In the genomic region with DNA sequence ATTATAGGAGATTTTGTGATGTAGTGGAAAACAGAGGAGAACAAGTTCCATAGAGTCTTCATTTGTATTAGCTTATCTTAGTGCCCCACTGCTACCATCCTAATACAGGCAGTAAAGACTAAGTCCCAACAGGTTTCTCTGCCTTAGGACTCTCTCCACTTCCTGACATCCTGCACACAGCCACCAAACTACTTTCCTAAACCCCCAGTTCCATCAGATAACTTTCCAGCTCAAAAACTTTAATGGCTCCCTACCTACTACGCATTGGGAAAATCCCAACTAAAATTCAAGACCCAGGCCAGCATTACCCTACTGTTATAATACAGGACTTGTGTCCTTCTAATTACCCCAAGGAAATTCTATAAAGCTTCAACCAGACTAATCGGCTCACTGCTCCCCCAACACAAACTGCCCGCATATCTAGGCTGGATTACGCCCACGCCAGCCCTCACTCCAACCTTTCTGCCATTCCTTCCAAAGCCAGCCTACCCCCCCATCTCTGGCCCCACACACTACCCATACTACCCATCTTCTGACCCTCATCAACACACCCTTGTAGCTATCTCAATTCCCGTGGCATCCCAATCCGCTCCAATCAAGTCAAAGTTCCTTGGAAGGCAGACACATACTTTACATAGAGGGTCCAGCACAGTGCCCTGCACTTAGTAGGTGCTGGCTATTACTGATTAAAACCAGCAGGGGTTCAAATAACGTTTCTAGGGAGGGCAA, we compare ENCODE assay signal across 8 cellular contexts. TPM values are rescaled to one million over a fixed set of nuclear protein-coding genes. Genes with fewer than 3 reads are reported as not detected.
A peak's percentile ranks its signal among the peaks of the same experiment; 100 is the strongest.
DNase-seq lines count a peak whose midpoint lies in the region; ATAC-seq and TF ChIP-seq lines count a peak whose summit lies in the region.

No MANE protein-coding gene starts in this region.

- no peak for DNase-seq in T-helper 2 cell treated with Interferon-gamma antibody and Interleukin-4, amounts not matched to agents 5 μg/mL and 100 μg/mL, for 36 hours (ENCODE audit: low spot score)
- DNase-seq in T-helper 2 cell (no peak), testis (no peak), kidney glomerular epithelial cell (lab: John Stamatoyannopoulos, UW) (no peak)
- DNase-seq in activated CD4-positive, alpha-beta memory T cell treated with anti-CD3 and anti-CD28 coated beads for 36 hours: no peak

- no peak for TF ChIP-seq POLR2A in testis (IDR thresholded peaks at IDR 0.05)

- H3K27me3 Mint-ChIP-seq in T-helper 2 cell treated with Interferon-gamma antibody and Interleukin-4, amounts not matched to agents 5 μg/mL and 100 μg/mL, for 36 hours (ENCODE audit: low read depth): peaks cover 3% of the 10 kb centered on the region
- H3K27me3 Mint-ChIP-seq in activated CD4-positive, alpha-beta memory T cell treated with anti-CD3 and anti-CD28 coated beads for 36 hours: no peaks in the 10 kb centered on the region

- WGBS in testis, 2 donors: 48 to 63% methylated on average over 8 of the region's 8 CpGs

- H3K27me3 ChIP-seq in iPS-15b (ENCODE audit: control insufficient read depth, insufficient read depth, low read length): peaks cover 2% of the 10 kb centered on the region
- H3K27me3 ChIP-seq in testis: no peaks in the 10 kb centered on the region

- POLR2A ChIA-PET in activated CD4-positive, alpha-beta memory T cell treated with anti-CD3 and anti-CD28 coated beads for 36 hours (lab: Charles Lee): interaction anchor here (0.6 to 3.4 kb wide), 6 partner anchors 18 to 649 kb away, joined by 3 to 14 read pairs (median 4); partner anchors contain the start of genes BTAF1, CPEB3 and MARCHF5

- H3K27ac Mint-ChIP-seq in T-helper 2 cell treated with Interferon-gamma antibody and Interleukin-4, amounts not matched to agents 5 μg/mL and 100 μg/mL, for 36 hours: peak overlapping the region; percentile 56
- no peak overlapping the region for H3K27ac Mint-ChIP-seq in activated CD4-positive, alpha-beta memory T cell treated with anti-CD3 and anti-CD28 coated beads for 36 hours

- H3K9me3 ChIP-seq in iPS-15b (ENCODE audit: control insufficient read depth, insufficient read depth, low read length): no peaks in the 10 kb centered on the region
- no peaks in the 10 kb centered on the region for H3K9me3 ChIP-seq in testis

- no peaks in the 10 kb centered on the region for H3K4me1 ChIP-seq in iPS-15b (ENCODE audit: control insufficient read depth, insufficient read depth, low read length)
- H3K4me1 ChIP-seq in testis: peaks cover 3% of the 10 kb centered on the region

- peak overlapping the region; percentile 89 for H3K9ac ChIP-seq in iPS-15b (ENCODE audit: low read depth, low read length)

- H3K36me3 Mint-ChIP-seq in T-helper 2 cell treated with Interferon-gamma antibody and Interleukin-4, amounts not matched to agents 5 μg/mL and 100 μg/mL, for 36 hours (ENCODE audit: low read depth): peaks cover 12% of the 10 kb centered on the region
- peaks cover 6% of the 10 kb centered on the region for H3K36me3 Mint-ChIP-seq in activated CD4-positive, alpha-beta memory T cell treated with anti-CD3 and anti-CD28 coated beads for 36 hours

- H3K27ac ChIP-seq in testis: peak overlapping the region; percentile 85 to 95

- H3K36me3 ChIP-seq in iPS-15b (ENCODE audit: control insufficient read depth, insufficient read depth, low read length) (no peaks in the 10 kb centered on the region), testis (ENCODE audit: low read depth, missing control alignments) (no peaks in the 10 kb centered on the region)

- no peaks in the 10 kb centered on the region for H3K9me3 Mint-ChIP-seq in T-helper 2 cell treated with Interferon-gamma antibody and Interleukin-4, amounts not matched to agents 5 μg/mL and 100 μg/mL, for 36 hours
- no peaks in the 10 kb centered on the region for H3K9me3 Mint-ChIP-seq in activated CD4-positive, alpha-beta memory T cell treated with anti-CD3 and anti-CD28 coated beads for 36 hours

- TF ChIP-seq CTCF in testis (IDR thresholded peaks at IDR 0.05): peak in 1 of 3 experiments; percentile 10

- ATAC-seq in GM19455 (IDR thresholded peaks at IDR 0.05; ENCODE audit: unreplicated experiment) (no peak), GM18502 (IDR thresholded peaks at IDR 0.05; ENCODE audit: poor library complexity, unreplicated experiment) (no peak)

- CTCF ChIA-PET in activated CD4-positive, alpha-beta memory T cell treated with anti-CD3 and anti-CD28 coated beads for 36 hours (lab: Charles Lee): interaction anchor here (1.2 to 8.4 kb wide), 5 partner anchors 19 to 1274 kb away, joined by 3 to 183 read pairs (median 6); partner anchors contain the start of genes CPEB3 and MARCHF5

- H3K4me1 Mint-ChIP-seq in T-helper 2 cell treated with Interferon-gamma antibody and Interleukin-4, amounts not matched to agents 5 μg/mL and 100 μg/mL, for 36 hours (ENCODE audit: low read depth): peaks cover 26% of the 10 kb centered on the region
- peaks cover 44% of the 10 kb centered on the region for H3K4me1 Mint-ChIP-seq in activated CD4-positive, alpha-beta memory T cell treated with anti-CD3 and anti-CD28 coated beads for 36 hours (ENCODE audit: low read depth)

- intact Hi-C loops in activated CD4-positive, alpha-beta memory T cell treated with anti-CD3 and anti-CD28 coated beads for 36 hours (cut with micrococcal nuclease): loop anchor here (2.0 to 5.0 kb wide), 3 partner anchors 282 to 775 kb away; partner anchors contain the start of genes CPEB3, MARCHF5 and TNKS2
- intact Hi-C loops in testis (cut with DNase I; ENCODE audit: low total_unique reads): loop anchor here (10.0 kb wide), 1 partner anchor 58 kb away; no protein-coding TSS in a partner anchor

- peak overlapping the region; percentile 79 for H3K4me3 Mint-ChIP-seq in T-helper 2 cell treated with Interferon-gamma antibody and Interleukin-4, amounts not matched to agents 5 μg/mL and 100 μg/mL, for 36 hours
- peak overlapping the region; percentile 56 for H3K4me3 Mint-ChIP-seq in activated CD4-positive, alpha-beta memory T cell treated with anti-CD3 and anti-CD28 coated beads for 36 hours

- peak overlapping the region; percentile 89 for H3K4me3 ChIP-seq in iPS-15b (ENCODE audit: low read depth, low read length)
- H3K4me3 ChIP-seq in testis: peak overlapping the region; percentile 92 to 98

RNA-seq across cellular contexts. Expression of gene IDE, which starts 1.4 kb away (rescaled TPM):
- total RNA-seq in activated CD4-positive, alpha-beta memory T cell treated with anti-CD3 and anti-CD28 coated beads for 36 hours: 10 to 100 TPM; 32.3 to 40.1 TPM
- total RNA-seq in testis: 10 to 100 TPM; 28.4 to 31.1 TPM
- polyA plus RNA-seq in testis (ENCODE audit: insufficient read depth, low read depth, low replicate concordance): 78.2 TPM

RNA-seq across cellular contexts. Expression of gene KIF11, which starts 20.4 kb away (rescaled TPM):
- 10 to 100 TPM; 56.3 to 57.3 TPM for total RNA-seq in activated CD4-positive, alpha-beta memory T cell treated with anti-CD3 and anti-CD28 coated beads for 36 hours
- total RNA-seq in testis: 10 to 100 TPM; 11.5 to 14.6 TPM
- polyA plus RNA-seq in testis (ENCODE audit: insufficient read depth, low read depth, low replicate concordance): 13.6 TPM
